Comparison of ENCODE assay signal across 16 cellular contexts in the genomic region with DNA sequence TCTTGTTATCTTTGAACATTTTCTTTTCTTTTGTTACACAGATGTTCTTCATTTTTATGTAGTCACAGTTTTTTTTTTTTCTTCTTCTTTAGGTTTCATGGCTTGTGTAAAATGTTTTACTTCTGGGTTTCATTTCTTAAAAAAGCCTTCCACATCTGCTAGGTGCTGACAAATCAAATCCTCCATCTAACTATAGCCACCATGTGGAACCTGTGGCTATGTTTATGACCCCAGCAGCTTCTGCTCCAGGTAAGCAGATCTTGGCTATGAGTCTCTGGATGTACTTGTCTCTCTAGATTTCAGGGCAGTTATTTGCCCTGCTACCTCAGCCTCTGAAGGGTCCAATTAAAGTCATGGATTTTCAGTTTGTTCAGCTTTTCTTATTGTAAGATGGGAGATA. TPM values are rescaled to one million over a fixed set of nuclear protein-coding genes. Genes with fewer than 3 reads are reported as not detected.
A peak's percentile ranks its signal among the peaks of the same experiment; 100 is the strongest.
DNase-seq lines count a peak whose midpoint lies in the region; ATAC-seq and TF ChIP-seq lines count a peak whose summit lies in the region.
"Had no signal": no experiment of that assay in that cellular context is flagged by ENCODE, and none has a peak within 500 bp of the region (broad histone marks: within the 10 kb centered on the region; RNA-seq: fewer than 3 reads in every experiment).

No MANE protein-coding gene starts in this region.

- H3K9me3 Mint-ChIP-seq in osteocyte (ENCODE audit: unreplicated experiment) = no peaks in the 10 kb centered on the region

- no peaks in the 10 kb centered on the region for H3K36me3 ChIP-seq in Karpas-422 (ENCODE audit: insufficient read depth, low read length)

- H3K9me3 ChIP-seq in Karpas-422 (ENCODE audit: low read length) = no peaks in the 10 kb centered on the region

- no peak overlapping the region for H3K27ac Mint-ChIP-seq in osteocyte (ENCODE audit: unreplicated experiment)

- DNase-seq in Karpas-422 = no peak
- no peak for DNase-seq in NCI-H1105 treated with DMSO at 0.1 percent for 48 hours (lab: John Stamatoyannopoulos, UW)
- no peak for DNase-seq in GF-D8 (lab: John Stamatoyannopoulos, UW)
- no peak for DNase-seq in osteocyte (ENCODE audit: extremely low spot score, unreplicated experiment)
- DNase-seq in activated effector memory CD4-positive, alpha-beta T cell treated with Interleukin-2 at 50 U/mL for 16 hours = no peak
- DNase-seq: activated T-cell treated with anti-CD3 and anti-CD28 coated beads for 4 hours, amygdala, dorsolateral prefrontal cortex, islet precursor cell, NCI-H1930, SIG-M5 had no signal

- peaks cover 37% of the 10 kb centered on the region for H3K4me1 ChIP-seq in Karpas-422 (ENCODE audit: low read length)

- H3K27me3 ChIP-seq in Karpas-422 (ENCODE audit: low read length) = no peaks in the 10 kb centered on the region
- H3K27me3 ChIP-seq: BLaER1 treated with 17β-estradiol and CSF1 and Interleukin-3, amounts not matched to agents 10 nM and 100 nM; dorsolateral prefrontal cortex had no signal

- no peaks in the 10 kb centered on the region for H4K20me1 ChIP-seq in Karpas-422 (ENCODE audit: insufficient read depth, low read depth, low read length)
- H4K20me1 ChIP-seq: BLaER1 treated with 17β-estradiol and CSF1 and Interleukin-3, amounts not matched to agents 10 nM and 100 nM had no signal

- ATAC-seq in GM18870 (IDR thresholded peaks at IDR 0.05; ENCODE audit: unreplicated experiment) = peak; percentile 69
- ATAC-seq in GM21526 (IDR thresholded peaks at IDR 0.05; ENCODE audit: low FRiP score, unreplicated experiment) = peak; percentile 92
- ATAC-seq in HG03025 (IDR thresholded peaks at IDR 0.05; ENCODE audit: low FRiP score, unreplicated experiment) = peak; percentile 92

- no peak overlapping the region for H2AFZ ChIP-seq in Karpas-422 (ENCODE audit: low read length)

- H3K79me2 ChIP-seq in Karpas-422 (ENCODE audit: low read length) = no peaks in the 10 kb centered on the region

- no peak overlapping the region for H3K9ac ChIP-seq in Karpas-422 (ENCODE audit: low read length)
- H3K9ac ChIP-seq: BLaER1 treated with 17β-estradiol and CSF1 and Interleukin-3, amounts not matched to agents 10 nM and 100 nM had no signal

- TF ChIP-seq CTCF in osteocyte (IDR thresholded peaks at IDR 0.05) = no peak

- no peaks in the 10 kb centered on the region for H3K4me1 Mint-ChIP-seq in osteocyte (ENCODE audit: unreplicated experiment)

- H3K4me3 Mint-ChIP-seq in osteocyte (ENCODE audit: unreplicated experiment) = no peak overlapping the region

- H3K27ac ChIP-seq in Karpas-422 (ENCODE audit: low read length) = peak overlapping the region; percentile 34
- H3K27ac ChIP-seq: BLaER1 treated with 17β-estradiol and CSF1 and Interleukin-3, amounts not matched to agents 10 nM and 100 nM; dorsolateral prefrontal cortex; VCaP had no signal

- H3K9me2 ChIP-seq in Karpas-422 (replicated peaks; ENCODE audit: insufficient read depth, low read length) = no peaks in the 10 kb centered on the region

- peak overlapping the region; percentile 48 for H3K4me2 ChIP-seq in Karpas-422 (ENCODE audit: low read depth, low read length, poor library complexity, severe bottlenecking)

- peak overlapping the region; percentile 10; the same call in 1 of the 2 replicates for H3K4me3 ChIP-seq in Karpas-422 (ENCODE audit: low read length)
- H3K4me3 ChIP-seq: BLaER1 treated with 17β-estradiol and CSF1 and Interleukin-3, amounts not matched to agents 10 nM and 100 nM; dorsolateral prefrontal cortex had no signal

- no peaks in the 10 kb centered on the region for H3K36me3 Mint-ChIP-seq in osteocyte (ENCODE audit: unreplicated experiment)

- H3K27me3 Mint-ChIP-seq in osteocyte (ENCODE audit: unreplicated experiment) = peaks cover 27% of the 10 kb centered on the region

RNA-seq across cellular contexts. Expression of a gene that starts 44.5 kb away (rescaled TPM):
- 15.4 and 15.7 TPM in 2 replicates for total RNA-seq in Karpas-422 (2014; rRNA removed; shearing (Covaris generic); ENCODE audit: low replicate concordance)
- total RNA-seq in osteocyte = 7.7 and 8.3 TPM in 2 replicates

RNA-seq across cellular contexts. Expression of a gene that starts 51.1 kb away (rescaled TPM):
- total RNA-seq in Karpas-422 (2014; rRNA removed; shearing (Covaris generic); ENCODE audit: low replicate concordance) = 59.2 and 78.8 TPM in 2 replicates
- total RNA-seq in osteocyte = 28.9 and 29.6 TPM in 2 replicates
